In the genomic region with DNA sequence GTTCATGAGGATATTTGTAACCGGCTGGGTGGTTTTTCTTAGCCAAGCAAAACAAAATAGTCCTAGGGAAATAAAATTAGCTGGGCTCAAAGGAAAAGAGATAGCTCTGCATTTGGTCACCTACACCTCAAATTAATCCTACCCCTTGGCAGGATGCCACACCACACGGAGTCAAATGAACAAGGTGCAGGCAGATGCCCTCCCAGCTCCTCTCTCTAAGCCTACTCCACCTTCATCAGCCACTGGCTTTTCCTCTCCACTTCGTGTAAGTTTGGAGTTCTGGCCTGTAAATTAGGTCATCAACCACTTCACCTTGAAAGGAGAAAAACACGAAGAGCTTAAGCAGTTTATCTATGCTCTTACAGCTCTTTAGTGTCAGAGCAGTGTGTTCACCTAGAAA, we compare ENCODE assay signal across 11 cellular contexts. TPM values are rescaled to one million over a fixed set of nuclear protein-coding genes. Genes with fewer than 3 reads are reported as not detected.
DNase-seq lines count a peak whose midpoint lies in the region; ATAC-seq and TF ChIP-seq lines count a peak whose summit lies in the region.
"Had no signal": no experiment of that assay in that cellular context is flagged by ENCODE, and none has a peak within 500 bp of the region (broad histone marks: within the 10 kb centered on the region; RNA-seq: fewer than 3 reads in every experiment).

No MANE protein-coding gene starts in this region.

- 30 to 39% (median 39%) methylated on average over 4 of the region's 4 CpGs for WGBS in heart left ventricle, 4 donors
- WGBS in heart right ventricle, 2 donors: 26 to 38% methylated on average over 4 of the region's 4 CpGs

- H3F3A ChIP-seq in PC-9 (ENCODE audit: insufficient read depth, low read depth): peaks cover 3% of the 10 kb centered on the region; the same call in 1 of the 2 replicates

- TF ChIP-seq CTCF in heart left ventricle (IDR thresholded peaks at IDR 0.05) (no peak), heart right ventricle (IDR thresholded peaks at IDR 0.05) (no peak), PC-9 (conservative IDR thresholded peaks at IDR 0.05) (no peak), tibial artery (IDR thresholded peaks at IDR 0.05) (no peak)

- no peaks in the 10 kb centered on the region for H3K9me2 ChIP-seq in PC-9 (ENCODE audit: insufficient read depth)

- CTCF ChIA-PET in PC-9 (lab: Charles Lee): interaction anchor here (0.6 kb wide), 1 partner anchor 14 kb away, joined by 5 read pairs; no protein-coding TSS in a partner anchor

- H3K4me3 ChIP-seq in heart left ventricle: peak overlapping the region in 7 of 12 donors; percentile 58 to 85 (median 77)
- peak overlapping the region in 5 of 10 donors; percentile 68 to 89 (median 75) for H3K4me3 ChIP-seq in heart right ventricle
- H3K4me3 ChIP-seq in PC-9: 0 out of 2 replicates have a peak overlapping the region, but pooled peaks have one; percentile 65
- H3K4me3 ChIP-seq in iPS-18a (ENCODE audit: low read length): peak overlapping the region; percentile 81
- peak overlapping the region; percentile 84 to 90 for H3K4me3 ChIP-seq in tibial artery

- no peaks in the 10 kb centered on the region for H4K20me1 ChIP-seq in PC-9 (ENCODE audit: insufficient read depth)

- peak overlapping the region; percentile 90 for H3K4me2 ChIP-seq in PC-9

- no peak overlapping the region for H3K27ac ChIP-seq in heart left ventricle
- H3K27ac ChIP-seq in heart right ventricle: no peak overlapping the region
- H3K27ac ChIP-seq in PC-9: no peak overlapping the region
- no peak overlapping the region for H3K27ac ChIP-seq in iPS-18a (ENCODE audit: low read length)
- H3K27ac ChIP-seq in tibial artery: no peak overlapping the region

- no peaks in the 10 kb centered on the region for H3K36me3 ChIP-seq in heart left ventricle
- H3K36me3 ChIP-seq in heart right ventricle: no peaks in the 10 kb centered on the region
- H3K36me3 ChIP-seq in PC-9 (ENCODE audit: low read depth): no peaks in the 10 kb centered on the region
- no peaks in the 10 kb centered on the region for H3K36me3 ChIP-seq in iPS-18a (ENCODE audit: control insufficient read depth, low read depth, low read length)
- no peaks in the 10 kb centered on the region for H3K36me3 ChIP-seq in tibial artery
- H3K36me3 ChIP-seq: esophagus muscularis mucosa, tibial nerve had no signal

- no peak overlapping the region for H3K9ac ChIP-seq in iPS-18a (ENCODE audit: low read length)

- TSS peak; percentile 62 for BruUV-seq in PC-9 (replicated peaks; lab: Mats Ljungman, UMichigan)

- ATAC-seq in heart left ventricle (no peak), heart right ventricle (no peak), GM18520 (IDR thresholded peaks at IDR 0.05; ENCODE audit: unreplicated experiment) (no peak), HG02610 (IDR thresholded peaks at IDR 0.05; ENCODE audit: unreplicated experiment) (no peak)

- POLR2A ChIA-PET in PC-9 (lab: Charles Lee; ENCODE audit: unreplicated experiment): interaction anchor here (0.5 kb wide), 1 partner anchor 240 kb away, joined by 3 read pairs; no protein-coding TSS in a partner anchor

- H3K4me1 ChIP-seq in heart left ventricle (peaks cover 0 to 22% (median 4%) of the 10 kb centered on the region in 12 donors), heart right ventricle (peaks cover 0 to 23% (median 16%) of the 10 kb centered on the region in 9 donors), PC-9 (replicated peaks; ENCODE audit: insufficient read depth) (peaks cover 14% of the 10 kb centered on the region; the same call in 1 of the 2 replicates), iPS-18a (ENCODE audit: control insufficient read depth, low read depth, low read length) (peaks cover 15% of the 10 kb centered on the region), tibial artery (peaks cover 0 to 22% (median 9%) of the 10 kb centered on the region in 4 donors)

- no peak for DNase-seq in heart left ventricle
- DNase-seq in heart right ventricle: no peak
- DNase-seq in PC-9: peak in 1 of 2 experiments; percentile 4
- DNase-seq in tibial artery: no peak
- DNase-seq in NOMO-1 treated with DMSO at 0.1 percent for 48 hours (lab: John Stamatoyannopoulos, UW; ENCODE audit: unreplicated experiment): no peak
- DNase-seq: NCI-H774 had no signal

- H3K9me3 ChIP-seq in heart left ventricle (no peaks in the 10 kb centered on the region), heart right ventricle (no peaks in the 10 kb centered on the region), PC-9 (ENCODE audit: insufficient read depth, low read depth) (no peaks in the 10 kb centered on the region), iPS-18a (ENCODE audit: control insufficient read depth, low read depth, low read length) (no peaks in the 10 kb centered on the region), tibial artery (no peaks in the 10 kb centered on the region)
- H3K9me3 ChIP-seq: esophagus muscularis mucosa, tibial nerve had no signal

- peak overlapping the region; percentile 93 for H2AFZ ChIP-seq in PC-9

- no peak for TF ChIP-seq POLR2A in heart left ventricle (IDR thresholded peaks at IDR 0.05)

- H3K27me3 ChIP-seq in heart left ventricle: peaks cover 0 to 27% (median 4%) of the 10 kb centered on the region in 9 donors
- H3K27me3 ChIP-seq in heart right ventricle: peaks cover 0 to 37% (median 4%) of the 10 kb centered on the region in 7 donors
- H3K27me3 ChIP-seq in PC-9 (ENCODE audit: insufficient read depth, low read depth): no peaks in the 10 kb centered on the region
- peaks cover 41% of the 10 kb centered on the region for H3K27me3 ChIP-seq in iPS-18a (ENCODE audit: control insufficient read depth, insufficient read depth, low read length)
- H3K27me3 ChIP-seq in tibial artery: no peaks in the 10 kb centered on the region
- H3K27me3 ChIP-seq: esophagus muscularis mucosa, tibial nerve had no signal

- intact Hi-C loops in heart left ventricle (cut with DNase I) (no loop called here), heart right ventricle (cut with DNase I) (no loop called here), PC-9 (cut with micrococcal nuclease; ENCODE audit: unreplicated experiment) (no loop called here), tibial artery (cut with DNase I; ENCODE audit: low total_unique reads) (no loop called here)

- H3K79me2 ChIP-seq in PC-9 (ENCODE audit: low read depth): no peaks in the 10 kb centered on the region

RNA-seq across cellular contexts. Expression of a gene that starts 1.4 kb away (rescaled TPM):
- total RNA-seq in heart left ventricle: 1 to 10 TPM in 2 of 9 donors, under 1 TPM in 6, not detected in 1; 0.28 to 3.4 (median 0.61) TPM
- under 1 TPM; 0.34 to 0.36 TPM for polyA plus RNA-seq in heart left ventricle
- 1 to 10 TPM in 4 of 10 donors, under 1 TPM in 6; 0.14 to 2.1 (median 0.65) TPM for total RNA-seq in heart right ventricle
- under 1 TPM; 0.49 to 0.59 TPM for polyA plus RNA-seq in heart right ventricle
- total RNA-seq in PC-9 (2021): 1.0 and 1.1 TPM in 2 replicates
